Comparison of ENCODE assay signal across 9 cellular contexts in genomic region chr7:135710417-135711138, GRCh38. TPM values are rescaled to one million over a fixed set of nuclear protein-coding genes. Genes with fewer than 3 reads are reported as not detected.
DNase-seq lines count a peak whose midpoint lies in the region; ATAC-seq and TF ChIP-seq lines count a peak whose summit lies in the region.
"Had no signal": no experiment of that assay in that cellular context is flagged by ENCODE, and none has a peak within 500 bp of the region (broad histone marks: within the 10 kb centered on the region; RNA-seq: fewer than 3 reads in every experiment).

No MANE protein-coding gene starts in this region.

- no peak overlapping the region for H3K9ac ChIP-seq in iPS-18a (ENCODE audit: low read length)

- H3K4me1 ChIP-seq in iPS-18a (ENCODE audit: control insufficient read depth, low read depth, low read length) = peaks cover 5% of the 10 kb centered on the region

- H3K27ac ChIP-seq in iPS-18a (ENCODE audit: low read length) = no peak overlapping the region

- no peaks in the 10 kb centered on the region for H3K36me3 ChIP-seq in iPS-18a (ENCODE audit: control insufficient read depth, low read depth, low read length)

- H3K9me3 ChIP-seq in iPS-18a (ENCODE audit: control insufficient read depth, low read depth, low read length) = no peaks in the 10 kb centered on the region

- DNase-seq in AG10803 (ENCODE audit: low read depth) (no peak), RPMI8226 (peak; percentile 24), omental fat pad (ENCODE audit: low spot score) (no peak), NCI-H2171 treated with DMSO at 0.1 percent for 48 hours (lab: John Stamatoyannopoulos, UW) (no peak), NCI-H1105 treated with DMSO at 0.1 percent for 48 hours (lab: John Stamatoyannopoulos, UW) (no peak)

- TF ChIP-seq CTCF in AG10803 (conservative IDR thresholded peaks at IDR 0.05; ENCODE audit: low read length) (peak; percentile 43), omental fat pad (IDR thresholded peaks at IDR 0.05) (no peak)

- H3K4me3 ChIP-seq in AG10803 (ENCODE audit: low read length) = no peak overlapping the region
- peak overlapping the region; percentile 14 for H3K4me3 ChIP-seq in iPS-18a (ENCODE audit: low read length)

- peak; percentile 44 for ATAC-seq in GM18502 (IDR thresholded peaks at IDR 0.05; ENCODE audit: poor library complexity, unreplicated experiment)
- no peak for ATAC-seq in omental fat pad (ENCODE audit: low FRiP score)
- ATAC-seq in HG03025 (IDR thresholded peaks at IDR 0.05; ENCODE audit: low FRiP score, unreplicated experiment) = no peak

- H3K27me3 ChIP-seq in iPS-18a (ENCODE audit: control insufficient read depth, insufficient read depth, low read length) = no peaks in the 10 kb centered on the region

RNA-seq across cellular contexts. Expression of gene SLC13A4, which starts 17.4 kb away (rescaled TPM):
- 1 to 10 TPM in 1 of 4 donors, under 1 TPM in 2, not detected in 1; 0.09 to 1.4 (median 0.79) TPM for total RNA-seq in omental fat pad
- total RNA-seq: dermis microvascular lymphatic vessel endothelial cell had no signal

RNA-seq across cellular contexts. Expression of gene FAM180A, which starts 38.0 kb away (rescaled TPM):
- total RNA-seq in omental fat pad = 10 to 100 TPM in 2 of 4 donors, 1 to 10 TPM in 2; 1.9 to 30.5 (median 9.8) TPM
- total RNA-seq: dermis microvascular lymphatic vessel endothelial cell had no signal

RNA-seq across cellular contexts. Expression of gene STMP1, which starts 48.3 kb away (rescaled TPM):
- total RNA-seq in omental fat pad = 10 to 100 TPM in 3 of 4 donors, 1 to 10 TPM in 1; 9.4 to 26.8 (median 14.3) TPM
